In the genomic region with DNA sequence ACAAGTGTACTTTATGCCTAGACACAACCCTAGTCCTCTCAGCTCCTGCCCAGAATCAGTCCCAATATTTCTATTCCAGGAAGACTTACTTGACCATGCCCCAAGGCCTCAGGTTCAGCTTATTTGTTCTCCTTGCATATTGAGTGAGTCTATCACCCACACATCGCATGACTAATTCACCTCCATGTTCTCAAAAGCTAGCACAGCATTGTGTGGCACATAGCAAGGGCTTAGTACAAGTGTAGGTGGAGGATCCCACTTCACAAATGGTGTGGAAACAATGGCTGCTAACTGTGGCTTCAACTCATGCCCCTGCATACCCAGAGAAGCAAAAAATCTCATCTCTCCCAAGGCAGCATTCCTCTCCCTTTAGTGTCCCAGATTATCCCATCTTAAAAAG, we compare ENCODE assay signal across 24 cellular contexts.
A peak's percentile ranks its signal among the peaks of the same experiment; 100 is the strongest.
DNase-seq lines count a peak whose midpoint lies in the region; ATAC-seq, FAIRE-seq and TF ChIP-seq lines count a peak whose summit lies in the region.
"Had no signal": no experiment of that assay in that cellular context is flagged by ENCODE, and none has a peak within 500 bp of the region (broad histone marks: within the 10 kb centered on the region; RNA-seq: fewer than 3 reads in every experiment).

No MANE protein-coding gene starts in this region.

- H3K27me3 ChIP-seq in H1 (replicated peaks in 1 of 4; ENCODE audit: control insufficient read depth in 3 of 4, extremely low read depth in 1 of 4, insufficient read depth in 3 of 4, low read length in 3 of 4), result no peaks in the 10 kb centered on the region
- H3K27me3 ChIP-seq in CD8-positive, alpha-beta T cell (ENCODE audit: insufficient read depth, low read length), result no peaks in the 10 kb centered on the region

- no peak overlapping the region for H2BK120ac ChIP-seq in H1 (replicated peaks; ENCODE audit: low read depth, low read length)

- H2BK5ac ChIP-seq in H1 (ENCODE audit: low read depth, low read length), result no peak overlapping the region

- H2AFZ ChIP-seq in H1 (ENCODE audit: low read length), result peak overlapping the region; percentile 71
- H2AFZ ChIP-seq: GM23338 had no signal

- H3K27ac ChIP-seq in H1 (ENCODE audit: low read depth, low read length), result no peak overlapping the region
- no peak overlapping the region for H3K27ac ChIP-seq in CD8-positive, alpha-beta T cell (ENCODE audit: low read depth, low read length)
- H3K27ac ChIP-seq: A549 had no signal

- no peaks in the 10 kb centered on the region for H3K4me1 ChIP-seq in H1 (replicated peaks in 1 of 4; ENCODE audit: control insufficient read depth in 3 of 4, insufficient read depth in 4 of 4, low read length in 3 of 4)
- H3K4me1 ChIP-seq in CD8-positive, alpha-beta T cell (ENCODE audit: insufficient read depth, low read length), result no peaks in the 10 kb centered on the region
- H3K4me1 ChIP-seq: A549, Caco-2, HAP-1 had no signal

- H3K27me3 Mint-ChIP-seq in WTC11 (ENCODE audit: low read depth), result peaks cover 6% of the 10 kb centered on the region
- no peaks in the 10 kb centered on the region for H3K27me3 Mint-ChIP-seq in CD8-positive, alpha-beta T cell (ENCODE audit: low read depth)
- H3K27me3 Mint-ChIP-seq: CD4-positive, alpha-beta memory T cell had no signal

- H3K36me3 ChIP-seq in H1 (ENCODE audit: control insufficient read depth in 2 of 4, insufficient read depth in 4 of 4, low read length in 3 of 4), result no peaks in the 10 kb centered on the region
- no peaks in the 10 kb centered on the region for H3K36me3 ChIP-seq in CD8-positive, alpha-beta T cell (ENCODE audit: insufficient read depth, low read length)
- H3K36me3 ChIP-seq: HAP-1 had no signal

- no peak overlapping the region for H3K56ac ChIP-seq in H1 (replicated peaks; ENCODE audit: insufficient read length, low read depth, low read length)

- POLR2A ChIA-PET in WTC11 (lab: Charles Lee) (no interaction called here), H1 (lab: Charles Lee; ENCODE audit: partially characterized antibody) (no interaction called here)
- POLR2A ChIA-PET in CD8-positive, alpha-beta T cell (lab: Charles Lee), result no interaction called here

- no peak overlapping the region for H2BK12ac ChIP-seq in H1 (ENCODE audit: low read depth, low read length)

- no peak overlapping the region for H3K4me3 ChIP-seq in H1 (ENCODE audit: extremely low read depth in 1 of 4, insufficient read depth in 2 of 4, low read depth in 3 of 4, low read length in 4 of 4)
- H3K4me3 ChIP-seq in CD8-positive, alpha-beta T cell (ENCODE audit: low read depth, low read length), result no peak overlapping the region
- H3K4me3 ChIP-seq: A549, GM12878, GM23338, HAP-1 had no signal

- H3K4me2 ChIP-seq in H1 (ENCODE audit: insufficient read depth in 1 of 2, low read depth in 2 of 2, low read length in 2 of 2), result no peak overlapping the region
- H3K4me2 ChIP-seq: A549, GM23338 had no signal

- no peak for TF ChIP-seq POLR2A in H1 (IDR thresholded peaks at IDR 0.05; ENCODE audit: control extremely low read depth in 1 of 2, low read depth in 2 of 2, low read length in 2 of 2)

- WGBS in H1 (ENCODE audit: extremely low coverage in 1 of 2, insufficient coverage in 1 of 2, insufficient read length in 1 of 2, insufficient replicate concordance in 2 of 2, low coverage in 1 of 2, low lambda C conversion rate in 2 of 2, missing lambda C conversion rate in 1 of 2), 2 experiments, result 83% methylated on average over 1 of the region's 1 CpG; no CpG with 5 or more reads in 1 of the 2 experiments

- no peak for FAIRE-seq in H1 (lab: Jason Lieb, UNC)
- FAIRE-seq: A549, G401.6, GM12878, GM19239, H54 had no signal

- DNase-seq in WTC11 (ENCODE audit: low spot score) (no peak), H1 (ENCODE audit: low read depth in 1 of 2, low spot score in 2 of 2) (no peak), inferior parietal cortex (ENCODE audit: extremely low spot score) (peak; percentile 24), putamen (ENCODE audit: low spot score) (peak; percentile 28), ecto neural progenitor cell (ENCODE audit: low spot score) (no peak), NCI-H1930 (lab: John Stamatoyannopoulos, UW) (no peak)
- no peak for DNase-seq in activated CD4-positive, alpha-beta T cell treated with anti-CD3 and anti-CD28 coated beads for 4 hours
- no peak for DNase-seq in CD8-positive, alpha-beta T cell
- DNase-seq: 8988T; ACHN; AML-193; C1 segment of cervical spinal cord; Caco-2; CD4-positive, alpha-beta memory T cell; DMS153; DND-41; HFFc6 had no signal

- no peak for TF ChIP-seq EP300 in H1 (IDR thresholded peaks at IDR 0.05; ENCODE audit: borderline replicate concordance in 1 of 2, low read depth in 2 of 2, low read length in 2 of 2)

- no peaks in the 10 kb centered on the region for H3K79me2 ChIP-seq in H1 (ENCODE audit: control insufficient read depth in 1 of 2, insufficient read depth in 2 of 2, low read length in 2 of 2)

- no peak overlapping the region for H3K14ac ChIP-seq in H1 (ENCODE audit: insufficient read length)

- ATAC-seq in WTC11, result no peak
- ATAC-seq in CD8-positive, alpha-beta T cell, result no peak
- ATAC-seq: A549, GM12878, GM23338 had no signal

- H4K91ac ChIP-seq in H1 (replicated peaks; ENCODE audit: insufficient read length, low read length), result no peak overlapping the region

- TF ChIP-seq CTCF in WTC11 (IDR thresholded peaks at IDR 0.05) (no peak), H1 (IDR thresholded peaks at IDR 0.05; ENCODE audit: control extremely low read depth in 1 of 3, insufficient read depth in 1 of 3, low read depth in 1 of 3, low read length in 3 of 3) (no peak)
- no peak for TF ChIP-seq CTCF in CD8-positive, alpha-beta T cell (IDR thresholded peaks at IDR 0.05)

- no peak overlapping the region for H2BK15ac ChIP-seq in H1 (ENCODE audit: low read length)

- H3K23ac ChIP-seq in H1 (ENCODE audit: insufficient read length), result no peak overlapping the region

- no peaks in the 10 kb centered on the region for H3K9me3 ChIP-seq in H1 (ENCODE audit: insufficient read depth in 2 of 2, low read depth in 1 of 2, low read length in 1 of 2)
- H3K9me3 ChIP-seq in CD8-positive, alpha-beta T cell (ENCODE audit: low read length), result no peaks in the 10 kb centered on the region
- H3K9me3 ChIP-seq: A549, Caco-2, HAP-1 had no signal

- no peak overlapping the region for H2AK5ac ChIP-seq in H1 (ENCODE audit: low read depth, low read length)

- no peaks in the 10 kb centered on the region for H3K23me2 ChIP-seq in H1 (ENCODE audit: low read depth, low read length)

- no peak overlapping the region for H4K5ac ChIP-seq in H1 (ENCODE audit: insufficient read length, low read depth, low read length)

- H3K79me1 ChIP-seq in H1 (ENCODE audit: low read depth, low read length), result no peaks in the 10 kb centered on the region

- no peak overlapping the region for H3K4ac ChIP-seq in H1 (replicated peaks; ENCODE audit: insufficient read length, low read depth, low read length)

- no peak overlapping the region for H3K4me3 Mint-ChIP-seq in WTC11
- H3K4me3 Mint-ChIP-seq in CD8-positive, alpha-beta T cell, result no peak overlapping the region
- H3K4me3 Mint-ChIP-seq: CD4-positive, alpha-beta memory T cell; GM23338; HFFc6 had no signal

- peaks cover 17% of the 10 kb centered on the region for H3K4me1 Mint-ChIP-seq in WTC11
- H3K4me1 Mint-ChIP-seq in CD8-positive, alpha-beta T cell (ENCODE audit: low read depth), result no peaks in the 10 kb centered on the region
- H3K4me1 Mint-ChIP-seq: CD4-positive, alpha-beta memory T cell; GM23338 had no signal

- no peaks in the 10 kb centered on the region for H4K20me1 ChIP-seq in H1 (replicated peaks in 1 of 2; ENCODE audit: control insufficient read depth in 1 of 2, insufficient read depth in 2 of 2, low read length in 2 of 2)

- CTCF ChIA-PET in WTC11 (lab: Charles Lee) (no interaction called here), H1 (lab: Charles Lee; ENCODE audit: partially characterized antibody) (interaction anchor here (1.1 kb wide), 1 partner anchor 574 kb away, joined by 5 read pairs; no protein-coding TSS in a partner anchor)
- CTCF ChIA-PET in CD8-positive, alpha-beta T cell (lab: Charles Lee), result no interaction called here

- no peak overlapping the region for H2BK20ac ChIP-seq in H1 (ENCODE audit: low read length)

- H4K8ac ChIP-seq in H1 (ENCODE audit: extremely low read depth, insufficient read depth, low read length), result no peak overlapping the region

- intact Hi-C loops in CD8-positive, alpha-beta T cell (cut with DNase I, micrococcal nuclease), result no loop called here

- H3K9me3 Mint-ChIP-seq in WTC11, result no peaks in the 10 kb centered on the region
- peaks cover 4% of the 10 kb centered on the region for H3K9me3 Mint-ChIP-seq in CD8-positive, alpha-beta T cell

- no peak for TF ChIP-seq RAD21 in H1 (IDR thresholded peaks at IDR 0.05 in 1 of 2, conservative IDR thresholded peaks at IDR 0.05 in 1 of 2; ENCODE audit: low read depth in 2 of 2, low read length in 2 of 2)

- H3K27ac Mint-ChIP-seq in WTC11, result 0 out of 2 replicates have a peak overlapping the region, but pooled peaks have one; percentile 60
- no peak overlapping the region for H3K27ac Mint-ChIP-seq in CD8-positive, alpha-beta T cell
- H3K27ac Mint-ChIP-seq: CD4-positive, alpha-beta memory T cell; GM23338; HFFc6 had no signal

- no peaks in the 10 kb centered on the region for H3K36me3 Mint-ChIP-seq in WTC11
- H3K36me3 Mint-ChIP-seq in CD8-positive, alpha-beta T cell, result no peaks in the 10 kb centered on the region
- H3K36me3 Mint-ChIP-seq: CD4-positive, alpha-beta memory T cell had no signal

- H3K9ac ChIP-seq in H1 (replicated peaks in 1 of 4; ENCODE audit: extremely low read depth in 1 of 4, low read depth in 3 of 4, low read length in 3 of 4), result no peak overlapping the region

- H3K18ac ChIP-seq in H1 (ENCODE audit: extremely low read depth, low read length), result no peak overlapping the region

TF ChIP-seq in WTC11, 78 proteins besides CTCF, POLR2A, EP300 and RAD21 (continues in another document):
- TF ChIP-seq ESRRA (CRISPR knock-in tag; IDR thresholded peaks at IDR 0.05; ENCODE audit: borderline replicate concordance), result no peak
- TF ChIP-seq SMAD3 (CRISPR knock-in tag; IDR thresholded peaks at IDR 0.05; ENCODE audit: borderline replicate concordance), result no peak

TF ChIP-seq in H1, 55 proteins besides CTCF, POLR2A, EP300 and RAD21 (continues in another document):
- no peak for TF ChIP-seq BRCA1 (IDR thresholded peaks at IDR 0.05; ENCODE audit: low read depth, low read length)
- TF ChIP-seq SP2 (IDR thresholded peaks at IDR 0.05; ENCODE audit: low read length), result no peak
- TF ChIP-seq EZH2 (IDR thresholded peaks at IDR 0.05; ENCODE audit: low read depth, low read length, severe bottlenecking), result no peak
- TF ChIP-seq HDAC2 (IDR thresholded peaks at IDR 0.05; ENCODE audit: borderline replicate concordance in 1 of 2, low read depth in 2 of 2, low read length in 2 of 2), result no peak
- TF ChIP-seq, protein P1, sequence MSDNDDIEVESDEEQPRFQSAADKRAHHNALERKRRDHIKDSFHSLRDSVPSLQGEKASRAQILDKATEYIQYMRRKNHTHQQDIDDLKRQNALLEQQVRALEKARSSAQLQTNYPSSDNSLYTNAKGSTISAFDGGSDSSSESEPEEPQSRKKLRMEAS (IDR thresholded peaks at IDR 0.05), result no peak
- TF ChIP-seq BCL11A (IDR thresholded peaks at IDR 0.05; ENCODE audit: low read depth in 2 of 2, low read length in 2 of 2), result no peak
- TF ChIP-seq CBX8 (IDR thresholded peaks at IDR 0.05; ENCODE audit: borderline replicate concordance, low read depth, low read length), result no peak
- no peak for TF ChIP-seq TCF12 (IDR thresholded peaks at IDR 0.05; ENCODE audit: low read depth, low read length)
- TF ChIP-seq KDM1A (IDR thresholded peaks at IDR 0.05; ENCODE audit: borderline replicate concordance, low read length), result no peak

Comparison
In these comparisons a context has a peak if more than half of its experiments do, and no peak if none do; other contexts are left out.
1. DNase-seq: peak in inferior parietal cortex (single experiment) and putamen (single experiment); none in WTC11 (single experiment), H1 (0 of 2), activated CD4-positive, alpha-beta T cell treated with anti-CD3 and anti-CD28 coated beads for 4 hours (0 of 2), ecto neural progenitor cell (single experiment), NCI-H1930 (0 of 2) and CD8-positive, alpha-beta T cell (0 of 7).